2 cellular contexts compared by ENCODE assay signal in the genomic region with DNA sequence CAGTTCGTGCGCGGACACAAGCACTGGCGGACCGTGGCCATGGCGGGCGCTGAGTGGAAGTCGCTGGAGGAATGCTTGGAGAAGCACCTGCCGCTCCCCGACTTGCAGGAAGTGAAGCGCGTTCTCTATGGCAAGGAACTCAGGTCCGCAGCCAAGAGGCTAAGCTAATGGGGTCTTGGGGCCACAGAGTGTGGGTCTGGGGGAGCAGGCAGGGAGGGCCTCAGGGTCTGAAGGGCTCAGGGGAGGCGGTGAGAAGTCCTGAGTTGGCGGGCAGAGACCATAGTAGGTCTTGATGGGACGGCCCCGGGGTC.
TF ChIP-seq lines count a peak whose summit lies in the region.

No MANE protein-coding gene starts in this region.

TF ChIP-seq in GM23338, 12 proteins besides CTCF, POLR2A, EP300 and RAD21 (continued from another document):
- TF ChIP-seq, protein P1, sequence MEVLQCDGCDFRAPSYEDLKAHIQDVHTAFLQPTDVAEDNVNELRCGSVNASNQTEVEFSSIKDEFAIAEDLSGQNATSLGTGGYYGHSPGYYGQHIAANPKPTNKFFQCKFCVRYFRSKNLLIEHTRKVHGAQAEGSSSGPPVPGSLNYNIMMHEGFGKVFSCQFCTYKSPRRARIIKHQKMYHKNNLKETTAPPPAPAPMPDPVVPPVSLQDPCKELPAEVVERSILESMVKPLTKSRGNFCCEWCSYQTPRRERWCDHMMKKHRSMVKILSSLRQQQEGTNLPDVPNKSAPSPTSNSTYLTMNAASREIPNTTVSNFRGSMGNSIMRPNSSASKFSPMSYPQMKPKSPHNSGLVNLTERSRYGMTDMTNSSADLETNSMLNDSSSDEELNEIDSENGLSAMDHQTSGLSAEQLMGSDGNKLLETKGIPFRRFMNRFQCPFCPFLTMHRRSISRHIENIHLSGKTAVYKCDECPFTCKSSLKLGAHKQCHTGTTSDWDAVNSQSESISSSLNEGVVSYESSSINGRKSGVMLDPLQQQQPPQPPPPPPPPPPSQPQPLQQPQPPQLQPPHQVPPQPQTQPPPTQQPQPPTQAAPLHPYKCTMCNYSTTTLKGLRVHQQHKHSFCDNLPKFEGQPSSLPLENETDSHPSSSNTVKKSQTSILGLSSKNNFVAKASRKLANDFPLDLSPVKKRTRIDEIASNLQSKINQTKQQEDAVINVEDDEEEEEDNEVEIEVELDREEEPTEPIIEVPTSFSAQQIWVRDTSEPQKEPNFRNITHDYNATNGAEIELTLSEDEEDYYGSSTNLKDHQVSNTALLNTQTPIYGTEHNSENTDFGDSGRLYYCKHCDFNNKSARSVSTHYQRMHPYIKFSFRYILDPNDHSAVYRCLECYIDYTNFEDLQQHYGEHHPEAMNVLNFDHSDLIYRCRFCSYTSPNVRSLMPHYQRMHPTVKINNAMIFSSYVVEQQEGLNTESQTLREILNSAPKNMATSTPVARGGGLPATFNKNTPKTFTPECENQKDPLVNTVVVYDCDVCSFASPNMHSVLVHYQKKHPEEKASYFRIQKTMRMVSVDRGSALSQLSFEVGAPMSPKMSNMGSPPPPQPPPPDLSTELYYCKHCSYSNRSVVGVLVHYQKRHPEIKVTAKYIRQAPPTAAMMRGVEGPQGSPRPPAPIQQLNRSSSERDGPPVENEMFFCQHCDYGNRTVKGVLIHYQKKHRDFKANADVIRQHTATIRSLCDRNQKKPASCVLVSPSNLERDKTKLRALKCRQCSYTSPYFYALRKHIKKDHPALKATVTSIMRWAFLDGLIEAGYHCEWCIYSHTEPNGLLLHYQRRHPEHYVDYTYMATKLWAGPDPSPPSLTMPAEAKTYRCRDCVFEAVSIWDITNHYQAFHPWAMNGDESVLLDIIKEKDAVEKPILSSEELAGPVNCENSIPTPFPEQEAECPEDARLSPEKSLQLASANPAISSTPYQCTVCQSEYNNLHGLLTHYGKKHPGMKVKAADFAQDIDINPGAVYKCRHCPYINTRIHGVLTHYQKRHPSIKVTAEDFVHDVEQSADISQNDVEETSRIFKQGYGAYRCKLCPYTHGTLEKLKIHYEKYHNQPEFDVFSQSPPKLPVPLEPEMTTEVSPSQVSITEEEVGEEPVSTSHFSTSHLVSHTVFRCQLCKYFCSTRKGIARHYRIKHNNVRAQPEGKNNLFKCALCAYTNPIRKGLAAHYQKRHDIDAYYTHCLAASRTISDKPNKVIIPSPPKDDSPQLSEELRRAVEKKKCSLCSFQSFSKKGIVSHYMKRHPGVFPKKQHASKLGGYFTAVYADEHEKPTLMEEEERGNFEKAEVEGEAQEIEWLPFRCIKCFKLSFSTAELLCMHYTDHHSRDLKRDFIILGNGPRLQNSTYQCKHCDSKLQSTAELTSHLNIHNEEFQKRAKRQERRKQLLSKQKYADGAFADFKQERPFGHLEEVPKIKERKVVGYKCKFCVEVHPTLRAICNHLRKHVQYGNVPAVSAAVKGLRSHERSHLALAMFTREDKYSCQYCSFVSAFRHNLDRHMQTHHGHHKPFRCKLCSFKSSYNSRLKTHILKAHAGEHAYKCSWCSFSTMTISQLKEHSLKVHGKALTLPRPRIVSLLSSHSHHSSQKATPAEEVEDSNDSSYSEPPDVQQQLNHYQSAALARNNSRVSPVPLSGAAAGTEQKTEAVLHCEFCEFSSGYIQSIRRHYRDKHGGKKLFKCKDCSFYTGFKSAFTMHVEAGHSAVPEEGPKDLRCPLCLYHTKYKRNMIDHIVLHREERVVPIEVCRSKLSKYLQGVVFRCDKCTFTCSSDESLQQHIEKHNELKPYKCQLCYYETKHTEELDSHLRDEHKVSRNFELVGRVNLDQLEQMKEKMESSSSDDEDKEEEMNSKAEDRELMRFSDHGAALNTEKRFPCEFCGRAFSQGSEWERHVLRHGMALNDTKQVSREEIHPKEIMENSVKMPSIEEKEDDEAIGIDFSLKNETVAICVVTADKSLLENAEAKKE (CRISPR knock-in tag; IDR thresholded peaks at IDR 0.05) = no peak

TF ChIP-seq in HepG2, 621 proteins besides CTCF, POLR2A, EP300 and RAD21 (continued from another document):
- TF ChIP-seq, protein P2, sequence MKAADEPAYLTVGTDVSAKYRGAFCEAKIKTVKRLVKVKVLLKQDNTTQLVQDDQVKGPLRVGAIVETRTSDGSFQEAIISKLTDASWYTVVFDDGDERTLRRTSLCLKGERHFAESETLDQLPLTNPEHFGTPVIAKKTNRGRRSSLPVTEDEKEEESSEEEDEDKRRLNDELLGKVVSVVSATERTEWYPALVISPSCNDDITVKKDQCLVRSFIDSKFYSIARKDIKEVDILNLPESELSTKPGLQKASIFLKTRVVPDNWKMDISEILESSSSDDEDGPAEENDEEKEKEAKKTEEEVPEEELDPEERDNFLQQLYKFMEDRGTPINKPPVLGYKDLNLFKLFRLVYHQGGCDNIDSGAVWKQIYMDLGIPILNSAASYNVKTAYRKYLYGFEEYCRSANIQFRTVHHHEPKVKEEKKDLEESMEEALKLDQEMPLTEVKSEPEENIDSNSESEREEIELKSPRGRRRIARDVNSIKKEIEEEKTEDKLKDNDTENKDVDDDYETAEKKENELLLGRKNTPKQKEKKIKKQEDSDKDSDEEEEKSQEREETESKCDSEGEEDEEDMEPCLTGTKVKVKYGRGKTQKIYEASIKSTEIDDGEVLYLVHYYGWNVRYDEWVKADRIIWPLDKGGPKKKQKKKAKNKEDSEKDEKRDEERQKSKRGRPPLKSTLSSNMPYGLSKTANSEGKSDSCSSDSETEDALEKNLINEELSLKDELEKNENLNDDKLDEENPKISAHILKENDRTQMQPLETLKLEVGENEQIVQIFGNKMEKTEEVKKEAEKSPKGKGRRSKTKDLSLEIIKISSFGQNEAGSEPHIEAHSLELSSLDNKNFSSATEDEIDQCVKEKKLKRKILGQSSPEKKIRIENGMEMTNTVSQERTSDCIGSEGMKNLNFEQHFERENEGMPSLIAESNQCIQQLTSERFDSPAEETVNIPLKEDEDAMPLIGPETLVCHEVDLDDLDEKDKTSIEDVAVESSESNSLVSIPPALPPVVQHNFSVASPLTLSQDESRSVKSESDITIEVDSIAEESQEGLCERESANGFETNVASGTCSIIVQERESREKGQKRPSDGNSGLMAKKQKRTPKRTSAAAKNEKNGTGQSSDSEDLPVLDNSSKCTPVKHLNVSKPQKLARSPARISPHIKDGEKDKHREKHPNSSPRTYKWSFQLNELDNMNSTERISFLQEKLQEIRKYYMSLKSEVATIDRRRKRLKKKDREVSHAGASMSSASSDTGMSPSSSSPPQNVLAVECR (CRISPR knock-in tag; IDR thresholded peaks at IDR 0.05; ENCODE audit: borderline replicate concordance) = 0 out of 2 replicates have a peak, but pooled peaks have one; percentile 22
- TF ChIP-seq, protein P3, sequence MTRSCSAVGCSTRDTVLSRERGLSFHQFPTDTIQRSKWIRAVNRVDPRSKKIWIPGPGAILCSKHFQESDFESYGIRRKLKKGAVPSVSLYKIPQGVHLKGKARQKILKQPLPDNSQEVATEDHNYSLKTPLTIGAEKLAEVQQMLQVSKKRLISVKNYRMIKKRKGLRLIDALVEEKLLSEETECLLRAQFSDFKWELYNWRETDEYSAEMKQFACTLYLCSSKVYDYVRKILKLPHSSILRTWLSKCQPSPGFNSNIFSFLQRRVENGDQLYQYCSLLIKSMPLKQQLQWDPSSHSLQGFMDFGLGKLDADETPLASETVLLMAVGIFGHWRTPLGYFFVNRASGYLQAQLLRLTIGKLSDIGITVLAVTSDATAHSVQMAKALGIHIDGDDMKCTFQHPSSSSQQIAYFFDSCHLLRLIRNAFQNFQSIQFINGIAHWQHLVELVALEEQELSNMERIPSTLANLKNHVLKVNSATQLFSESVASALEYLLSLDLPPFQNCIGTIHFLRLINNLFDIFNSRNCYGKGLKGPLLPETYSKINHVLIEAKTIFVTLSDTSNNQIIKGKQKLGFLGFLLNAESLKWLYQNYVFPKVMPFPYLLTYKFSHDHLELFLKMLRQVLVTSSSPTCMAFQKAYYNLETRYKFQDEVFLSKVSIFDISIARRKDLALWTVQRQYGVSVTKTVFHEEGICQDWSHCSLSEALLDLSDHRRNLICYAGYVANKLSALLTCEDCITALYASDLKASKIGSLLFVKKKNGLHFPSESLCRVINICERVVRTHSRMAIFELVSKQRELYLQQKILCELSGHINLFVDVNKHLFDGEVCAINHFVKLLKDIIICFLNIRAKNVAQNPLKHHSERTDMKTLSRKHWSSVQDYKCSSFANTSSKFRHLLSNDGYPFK (CRISPR knock-in tag; IDR thresholded peaks at IDR 0.05; ENCODE audit: borderline replicate concordance) = no peak
- TF ChIP-seq, protein P4, sequence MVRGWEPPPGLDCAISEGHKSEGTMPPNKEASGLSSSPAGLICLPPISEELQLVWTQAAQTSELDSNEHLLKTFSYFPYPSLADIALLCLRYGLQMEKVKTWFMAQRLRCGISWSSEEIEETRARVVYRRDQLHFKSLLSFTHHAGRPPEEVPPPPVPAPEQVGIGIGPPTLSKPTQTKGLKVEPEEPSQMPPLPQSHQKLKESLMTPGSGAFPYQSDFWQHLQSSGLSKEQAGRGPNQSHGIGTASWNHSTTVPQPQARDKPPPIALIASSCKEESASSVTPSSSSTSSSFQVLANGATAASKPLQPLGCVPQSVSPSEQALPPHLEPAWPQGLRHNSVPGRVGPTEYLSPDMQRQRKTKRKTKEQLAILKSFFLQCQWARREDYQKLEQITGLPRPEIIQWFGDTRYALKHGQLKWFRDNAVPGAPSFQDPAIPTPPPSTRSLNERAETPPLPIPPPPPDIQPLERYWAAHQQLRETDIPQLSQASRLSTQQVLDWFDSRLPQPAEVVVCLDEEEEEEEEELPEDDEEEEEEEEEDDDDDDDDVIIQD (CRISPR knock-in tag; IDR thresholded peaks at IDR 0.05; ENCODE audit: low read depth) = no peak
- TF ChIP-seq ZNF136 (CRISPR knock-in tag; IDR thresholded peaks at IDR 0.05; ENCODE audit: low read depth) = no peak
- TF ChIP-seq FOXJ3 (CRISPR knock-in tag; IDR thresholded peaks at IDR 0.05; ENCODE audit: borderline replicate concordance) = no peak
- TF ChIP-seq ZSCAN29 (CRISPR knock-in tag; conservative IDR thresholded peaks at IDR 0.05) = no peak
